Comparison of ENCODE assay signal across 2 cellular contexts in genomic region chr16:22948603-22949368, GRCh38.
A peak's percentile ranks its signal among the peaks of the same experiment; 100 is the strongest.
TF ChIP-seq lines count a peak whose summit lies in the region.

No MANE protein-coding gene starts in this region.

TF ChIP-seq in SK-N-SH, 30 proteins besides CTCF, POLR2A, EP300 and RAD21 (continued from another document):
- TF ChIP-seq NFIC (IDR thresholded peaks at IDR 0.05; ENCODE audit: borderline replicate concordance) (no peak), RFX5 (IDR thresholded peaks at IDR 0.05; ENCODE audit: low read length) (no peak), MEF2A (IDR thresholded peaks at IDR 0.05; ENCODE audit: borderline replicate concordance, low read depth) (no peak), GABPA (IDR thresholded peaks at IDR 0.05; ENCODE audit: low read depth) (no peak), TAF1 (IDR thresholded peaks at IDR 0.05; ENCODE audit: borderline replicate concordance, low read depth, low read length) (no peak), JUND (IDR thresholded peaks at IDR 0.05) (no peak), SIN3A (IDR thresholded peaks at IDR 0.05; ENCODE audit: borderline replicate concordance, low read depth, low read length) (no peak)
- TF ChIP-seq, protein P1, sequence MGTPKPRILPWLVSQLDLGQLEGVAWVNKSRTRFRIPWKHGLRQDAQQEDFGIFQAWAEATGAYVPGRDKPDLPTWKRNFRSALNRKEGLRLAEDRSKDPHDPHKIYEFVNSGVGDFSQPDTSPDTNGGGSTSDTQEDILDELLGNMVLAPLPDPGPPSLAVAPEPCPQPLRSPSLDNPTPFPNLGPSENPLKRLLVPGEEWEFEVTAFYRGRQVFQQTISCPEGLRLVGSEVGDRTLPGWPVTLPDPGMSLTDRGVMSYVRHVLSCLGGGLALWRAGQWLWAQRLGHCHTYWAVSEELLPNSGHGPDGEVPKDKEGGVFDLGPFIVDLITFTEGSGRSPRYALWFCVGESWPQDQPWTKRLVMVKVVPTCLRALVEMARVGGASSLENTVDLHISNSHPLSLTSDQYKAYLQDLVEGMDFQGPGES (IDR thresholded peaks at IDR 0.05; ENCODE audit: low read depth, low read length) = no peak
TF ChIP-seq in SK-N-SH: peak in this region for 3.

TF ChIP-seq in K562, 482 proteins besides CTCF, POLR2A, EP300 and RAD21 (continued from another document and continues in another):
- peak; percentile 93 for TF ChIP-seq MYC (IDR thresholded peaks at IDR 0.05; ENCODE audit: low read depth, low read length)
- peak; percentile 23; the same call in 1 of the 2 replicates for TF ChIP-seq MYC (CRISPR knock-in tag; IDR thresholded peaks at IDR 0.05; ENCODE audit: borderline replicate concordance, low read depth)
- TF ChIP-seq, protein P2, sequence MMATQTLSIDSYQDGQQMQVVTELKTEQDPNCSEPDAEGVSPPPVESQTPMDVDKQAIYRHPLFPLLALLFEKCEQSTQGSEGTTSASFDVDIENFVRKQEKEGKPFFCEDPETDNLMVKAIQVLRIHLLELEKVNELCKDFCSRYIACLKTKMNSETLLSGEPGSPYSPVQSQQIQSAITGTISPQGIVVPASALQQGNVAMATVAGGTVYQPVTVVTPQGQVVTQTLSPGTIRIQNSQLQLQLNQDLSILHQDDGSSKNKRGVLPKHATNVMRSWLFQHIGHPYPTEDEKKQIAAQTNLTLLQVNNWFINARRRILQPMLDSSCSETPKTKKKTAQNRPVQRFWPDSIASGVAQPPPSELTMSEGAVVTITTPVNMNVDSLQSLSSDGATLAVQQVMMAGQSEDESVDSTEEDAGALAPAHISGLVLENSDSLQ (IDR thresholded peaks at IDR 0.05) = peak; percentile 66; the same call in 1 of the 2 replicates
- TF ChIP-seq NRF1 (conservative IDR thresholded peaks at IDR 0.05 in 1 of 2, IDR thresholded peaks at IDR 0.05 in 1 of 2) = peak; percentile 45 to 61; a peak in 3 of 4 replicates
- TF ChIP-seq ELF2 (CRISPR knock-in tag; IDR thresholded peaks at IDR 0.05) = no peak
- no peak for TF ChIP-seq U2AF1 (optimal IDR thresholded peaks at IDR 0.05; ENCODE audit: low read depth, low read length)
- TF ChIP-seq ATF7 (IDR thresholded peaks at IDR 0.05) = peak; percentile 27; the same call in 1 of the 2 replicates
- TF ChIP-seq, protein P3, sequence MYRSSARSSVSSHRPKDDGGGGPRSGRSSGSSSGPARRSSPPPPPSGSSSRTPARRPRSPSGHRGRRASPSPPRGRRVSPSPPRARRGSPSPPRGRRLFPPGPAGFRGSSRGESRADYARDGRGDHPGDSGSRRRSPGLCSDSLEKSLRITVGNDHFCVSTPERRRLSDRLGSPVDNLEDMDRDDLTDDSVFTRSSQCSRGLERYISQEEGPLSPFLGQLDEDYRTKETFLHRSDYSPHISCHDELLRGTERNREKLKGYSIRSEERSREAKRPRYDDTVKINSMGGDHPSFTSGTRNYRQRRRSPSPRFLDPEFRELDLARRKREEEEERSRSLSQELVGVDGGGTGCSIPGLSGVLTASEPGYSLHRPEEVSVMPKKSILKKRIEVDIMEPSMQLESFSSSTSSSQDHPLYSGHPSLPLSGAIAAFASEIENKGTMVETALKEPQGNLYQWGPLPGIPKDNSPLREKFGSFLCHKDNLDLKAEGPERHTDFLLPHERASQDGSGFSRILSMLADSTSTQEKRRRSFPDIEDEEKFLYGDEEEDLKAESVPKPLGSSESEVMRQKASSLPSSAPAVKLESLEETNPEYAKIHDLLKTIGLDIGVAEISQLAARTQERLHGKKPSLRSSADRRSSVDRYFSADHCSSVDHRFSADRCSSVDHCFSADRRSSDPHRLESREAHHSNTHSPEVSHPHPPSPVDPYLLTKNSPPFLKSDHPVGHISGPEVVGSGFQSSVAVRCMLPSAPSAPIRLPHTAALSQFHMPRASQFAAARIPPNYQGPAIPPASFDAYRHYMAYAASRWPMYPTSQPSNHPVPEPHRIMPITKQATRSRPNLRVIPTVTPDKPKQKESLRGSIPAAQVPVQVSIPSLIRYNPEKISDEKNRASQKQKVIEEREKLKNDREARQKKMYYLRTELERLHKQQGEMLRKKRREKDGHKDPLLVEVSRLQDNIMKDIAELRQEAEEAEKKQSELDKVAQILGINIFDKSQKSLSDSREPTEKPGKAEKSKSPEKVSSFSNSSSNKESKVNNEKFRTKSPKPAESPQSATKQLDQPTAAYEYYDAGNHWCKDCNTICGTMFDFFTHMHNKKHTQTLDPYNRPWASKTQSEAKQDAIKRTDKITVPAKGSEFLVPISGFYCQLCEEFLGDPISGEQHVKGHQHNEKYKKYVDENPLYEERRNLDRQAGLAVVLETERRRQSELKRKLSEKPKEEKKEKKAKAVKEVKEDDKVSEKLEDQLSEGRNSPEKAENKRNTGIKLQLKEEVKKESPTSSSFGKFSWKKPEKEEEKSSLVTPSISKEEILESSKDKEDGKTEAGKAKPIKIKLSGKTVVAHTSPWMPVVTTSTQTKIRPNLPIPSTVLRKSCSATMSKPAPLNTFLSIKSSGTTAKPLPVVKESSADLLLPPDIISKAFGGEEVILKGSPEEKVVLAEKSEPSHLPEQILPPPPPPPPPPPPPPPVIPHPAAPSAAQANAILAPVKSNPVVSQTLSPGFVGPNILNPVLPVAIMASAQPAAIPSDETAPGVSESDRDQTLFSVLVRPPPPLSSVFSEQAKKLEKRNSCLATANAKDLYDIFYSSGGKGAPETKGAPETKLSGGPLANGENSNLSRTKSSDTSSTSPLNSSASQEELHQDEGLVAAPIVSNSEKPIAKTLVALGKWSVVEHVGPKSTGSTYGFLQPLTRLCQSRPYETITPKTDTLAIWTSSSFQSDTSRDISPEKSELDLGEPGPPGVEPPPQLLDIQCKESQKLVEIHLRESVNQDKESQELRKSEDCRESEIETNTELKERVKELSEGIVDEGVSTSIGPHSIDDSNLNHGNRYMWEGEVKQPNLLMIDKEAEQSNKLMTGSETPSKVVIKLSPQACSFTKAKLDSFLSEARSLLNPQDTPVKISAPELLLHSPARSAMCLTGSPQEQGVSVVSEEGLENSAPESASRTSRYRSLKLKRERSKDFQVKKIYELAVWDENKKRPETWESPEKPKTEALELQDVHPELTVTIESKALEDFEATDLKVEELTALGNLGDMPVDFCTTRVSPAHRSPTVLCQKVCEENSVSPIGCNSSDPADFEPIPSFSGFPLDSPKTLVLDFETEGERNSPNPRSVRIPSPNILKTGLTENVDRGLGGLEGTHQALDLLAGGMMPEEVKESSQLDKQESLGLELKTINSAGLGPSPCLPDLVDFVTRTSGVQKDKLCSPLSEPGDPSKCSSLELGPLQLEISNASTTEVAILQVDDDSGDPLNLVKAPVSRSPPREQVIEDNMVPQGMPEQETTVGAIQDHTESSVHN (IDR thresholded peaks at IDR 0.05; ENCODE audit: borderline replicate concordance in 1 of 2, low read depth in 1 of 2) = peak in 1 of 2 experiments; percentile 66; a peak in 2 of 4 replicates
- TF ChIP-seq, protein P4, sequence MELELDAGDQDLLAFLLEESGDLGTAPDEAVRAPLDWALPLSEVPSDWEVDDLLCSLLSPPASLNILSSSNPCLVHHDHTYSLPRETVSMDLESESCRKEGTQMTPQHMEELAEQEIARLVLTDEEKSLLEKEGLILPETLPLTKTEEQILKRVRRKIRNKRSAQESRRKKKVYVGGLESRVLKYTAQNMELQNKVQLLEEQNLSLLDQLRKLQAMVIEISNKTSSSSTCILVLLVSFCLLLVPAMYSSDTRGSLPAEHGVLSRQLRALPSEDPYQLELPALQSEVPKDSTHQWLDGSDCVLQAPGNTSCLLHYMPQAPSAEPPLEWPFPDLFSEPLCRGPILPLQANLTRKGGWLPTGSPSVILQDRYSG (tag; conservative IDR thresholded peaks at IDR 0.05; ENCODE audit: low read depth) = 0 out of 2 replicates have a peak, but pooled peaks have one; percentile 39
- TF ChIP-seq ELF4 (CRISPR knock-in tag; IDR thresholded peaks at IDR 0.05) = no peak
- no peak for TF ChIP-seq RBM15 (IDR thresholded peaks at IDR 0.05; ENCODE audit: insufficient read depth, low read length)
- TF ChIP-seq ZFP36 (IDR thresholded peaks at IDR 0.05; ENCODE audit: low read depth, low read length, partially characterized antibody) = peak; percentile 34
- TF ChIP-seq ZNF24 (IDR thresholded peaks at IDR 0.05) = peak; percentile 100
- TF ChIP-seq L3MBTL2 (IDR thresholded peaks at IDR 0.05) = peak; percentile 99
- 0 out of 2 replicates have a peak, but pooled peaks have one; percentile 57 for TF ChIP-seq PTBP1 (IDR thresholded peaks at IDR 0.05; ENCODE audit: low read depth, low read length)
- TF ChIP-seq TEAD1 (CRISPR knock-in tag; IDR thresholded peaks at IDR 0.05) = peak in 1 of 2 experiments; percentile 66; a peak in 1 of 4 replicates
- 0 out of 2 replicates have a peak, but pooled peaks have one; percentile 29 for TF ChIP-seq SOX6 (IDR thresholded peaks at IDR 0.05)
- TF ChIP-seq, protein P5, sequence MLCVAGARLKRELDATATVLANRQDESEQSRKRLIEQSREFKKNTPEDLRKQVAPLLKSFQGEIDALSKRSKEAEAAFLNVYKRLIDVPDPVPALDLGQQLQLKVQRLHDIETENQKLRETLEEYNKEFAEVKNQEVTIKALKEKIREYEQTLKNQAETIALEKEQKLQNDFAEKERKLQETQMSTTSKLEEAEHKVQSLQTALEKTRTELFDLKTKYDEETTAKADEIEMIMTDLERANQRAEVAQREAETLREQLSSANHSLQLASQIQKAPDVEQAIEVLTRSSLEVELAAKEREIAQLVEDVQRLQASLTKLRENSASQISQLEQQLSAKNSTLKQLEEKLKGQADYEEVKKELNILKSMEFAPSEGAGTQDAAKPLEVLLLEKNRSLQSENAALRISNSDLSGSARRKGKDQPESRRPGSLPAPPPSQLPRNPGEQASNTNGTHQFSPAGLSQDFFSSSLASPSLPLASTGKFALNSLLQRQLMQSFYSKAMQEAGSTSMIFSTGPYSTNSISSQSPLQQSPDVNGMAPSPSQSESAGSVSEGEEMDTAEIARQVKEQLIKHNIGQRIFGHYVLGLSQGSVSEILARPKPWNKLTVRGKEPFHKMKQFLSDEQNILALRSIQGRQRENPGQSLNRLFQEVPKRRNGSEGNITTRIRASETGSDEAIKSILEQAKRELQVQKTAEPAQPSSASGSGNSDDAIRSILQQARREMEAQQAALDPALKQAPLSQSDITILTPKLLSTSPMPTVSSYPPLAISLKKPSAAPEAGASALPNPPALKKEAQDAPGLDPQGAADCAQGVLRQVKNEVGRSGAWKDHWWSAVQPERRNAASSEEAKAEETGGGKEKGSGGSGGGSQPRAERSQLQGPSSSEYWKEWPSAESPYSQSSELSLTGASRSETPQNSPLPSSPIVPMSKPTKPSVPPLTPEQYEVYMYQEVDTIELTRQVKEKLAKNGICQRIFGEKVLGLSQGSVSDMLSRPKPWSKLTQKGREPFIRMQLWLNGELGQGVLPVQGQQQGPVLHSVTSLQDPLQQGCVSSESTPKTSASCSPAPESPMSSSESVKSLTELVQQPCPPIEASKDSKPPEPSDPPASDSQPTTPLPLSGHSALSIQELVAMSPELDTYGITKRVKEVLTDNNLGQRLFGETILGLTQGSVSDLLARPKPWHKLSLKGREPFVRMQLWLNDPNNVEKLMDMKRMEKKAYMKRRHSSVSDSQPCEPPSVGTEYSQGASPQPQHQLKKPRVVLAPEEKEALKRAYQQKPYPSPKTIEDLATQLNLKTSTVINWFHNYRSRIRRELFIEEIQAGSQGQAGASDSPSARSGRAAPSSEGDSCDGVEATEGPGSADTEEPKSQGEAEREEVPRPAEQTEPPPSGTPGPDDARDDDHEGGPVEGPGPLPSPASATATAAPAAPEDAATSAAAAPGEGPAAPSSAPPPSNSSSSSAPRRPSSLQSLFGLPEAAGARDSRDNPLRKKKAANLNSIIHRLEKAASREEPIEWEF (CRISPR knock-in tag; IDR thresholded peaks at IDR 0.05) = no peak
- TF ChIP-seq SNRNP70 (optimal IDR thresholded peaks at IDR 0.05; ENCODE audit: low read depth, low read length) = no peak
- TF ChIP-seq ZBTB33 (CRISPR knock-in tag; IDR thresholded peaks at IDR 0.05) = no peak
- TF ChIP-seq, protein P6, sequence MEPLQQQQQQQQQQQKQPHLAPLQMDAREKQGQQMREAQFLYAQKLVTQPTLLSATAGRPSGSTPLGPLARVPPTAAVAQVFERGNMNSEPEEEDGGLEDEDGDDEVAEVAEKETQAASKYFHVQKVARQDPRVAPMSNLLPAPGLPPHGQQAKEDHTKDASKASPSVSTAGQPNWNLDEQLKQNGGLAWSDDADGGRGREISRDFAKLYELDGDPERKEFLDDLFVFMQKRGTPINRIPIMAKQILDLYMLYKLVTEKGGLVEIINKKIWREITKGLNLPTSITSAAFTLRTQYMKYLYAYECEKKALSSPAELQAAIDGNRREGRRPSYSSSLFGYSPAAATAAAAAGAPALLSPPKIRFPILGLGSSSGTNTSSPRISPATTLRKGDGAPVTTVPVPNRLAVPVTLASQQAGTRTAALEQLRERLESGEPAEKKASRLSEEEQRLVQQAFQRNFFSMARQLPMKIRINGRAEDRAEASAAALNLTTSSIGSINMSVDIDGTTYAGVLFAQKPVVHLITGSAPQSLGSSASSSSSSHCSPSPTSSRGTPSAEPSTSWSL (CRISPR knock-in tag; IDR thresholded peaks at IDR 0.05; ENCODE audit: borderline replicate concordance) = no peak
- no peak for TF ChIP-seq HDGF (IDR thresholded peaks at IDR 0.05)
- TF ChIP-seq SMC3 (conservative IDR thresholded peaks at IDR 0.05; ENCODE audit: insufficient read depth, low read depth, low read length) = peak; percentile 72
- peak; percentile 77 for TF ChIP-seq MEIS2 (IDR thresholded peaks at IDR 0.05; ENCODE audit: partially characterized antibody)
- peak; percentile 61; the same call in 1 of the 2 replicates for TF ChIP-seq RNF2 (IDR thresholded peaks at IDR 0.05)
- TF ChIP-seq, protein P7, sequence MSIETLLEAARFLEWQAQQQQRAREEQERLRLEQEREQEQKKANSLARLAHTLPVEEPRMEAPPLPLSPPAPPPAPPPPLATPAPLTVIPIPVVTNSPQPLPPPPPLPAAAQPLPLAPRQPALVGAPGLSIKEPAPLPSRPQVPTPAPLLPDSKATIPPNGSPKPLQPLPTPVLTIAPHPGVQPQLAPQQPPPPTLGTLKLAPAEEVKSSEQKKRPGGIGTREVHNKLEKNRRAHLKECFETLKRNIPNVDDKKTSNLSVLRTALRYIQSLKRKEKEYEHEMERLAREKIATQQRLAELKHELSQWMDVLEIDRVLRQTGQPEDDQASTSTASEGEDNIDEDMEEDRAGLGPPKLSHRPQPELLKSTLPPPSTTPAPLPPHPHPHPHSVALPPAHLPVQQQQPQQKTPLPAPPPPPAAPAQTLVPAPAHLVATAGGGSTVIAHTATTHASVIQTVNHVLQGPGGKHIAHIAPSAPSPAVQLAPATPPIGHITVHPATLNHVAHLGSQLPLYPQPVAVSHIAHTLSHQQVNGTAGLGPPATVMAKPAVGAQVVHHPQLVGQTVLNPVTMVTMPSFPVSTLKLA (conservative IDR thresholded peaks at IDR 0.05) = peak; percentile 98 to 99
- no peak for TF ChIP-seq MYNN (IDR thresholded peaks at IDR 0.05)
- TF ChIP-seq MYNN (CRISPR knock-in tag; IDR thresholded peaks at IDR 0.05) = no peak
